ENCODE assay signal across 9 cellular contexts in genomic region chr12:113097716-113098427, GRCh38. TPM values are rescaled to one million over a fixed set of nuclear protein-coding genes. Genes with fewer than 3 reads are reported as not detected.
DNase-seq lines count a peak whose midpoint lies in the region; ATAC-seq and TF ChIP-seq lines count a peak whose summit lies in the region.
"Had no signal": no experiment of that assay in that cellular context is flagged by ENCODE, and none has a peak within 500 bp of the region (broad histone marks: within the 10 kb centered on the region; RNA-seq: fewer than 3 reads in every experiment).

No MANE protein-coding gene starts in this region.

- no peaks in the 10 kb centered on the region for H3K9me3 ChIP-seq in gastroesophageal sphincter
- H3K9me3 ChIP-seq: colonic mucosa had no signal

- intact Hi-C loops in posterior vena cava (cut with DNase I): no loop called here

- H3K4me1 ChIP-seq in GM23338 (ENCODE audit: insufficient read depth): peaks cover 5% of the 10 kb centered on the region
- peaks cover 0 to 17% (median 3%) of the 10 kb centered on the region in 3 donors for H3K4me1 ChIP-seq in gastroesophageal sphincter

- no peak for TF ChIP-seq EP300 in gastroesophageal sphincter (IDR thresholded peaks at IDR 0.05)

- H3K4me1 Mint-ChIP-seq in GM23338: peaks cover 14% of the 10 kb centered on the region

- 20 to 30% methylated on average over 1 to 5 of the region's 14 CpGs for WGBS in gastroesophageal sphincter (ENCODE audit: low coverage in 1 of 2), 2 donors

- H4K20me1 ChIP-seq in GM23338 (replicated peaks; ENCODE audit: insufficient read depth): no peaks in the 10 kb centered on the region

- peaks cover 2% of the 10 kb centered on the region; the same call in 1 of the 3 replicates for H3K9me3 Mint-ChIP-seq in GM23338

- H3K4me2 ChIP-seq in GM23338: peak overlapping the region; percentile 68

- no peak overlapping the region for H3K27ac ChIP-seq in GM23338 (ENCODE audit: low read depth)
- H3K27ac ChIP-seq in gastroesophageal sphincter: no peak overlapping the region
- H3K27ac ChIP-seq: colonic mucosa had no signal

- H3K4me3 Mint-ChIP-seq in GM23338: no peak overlapping the region

- H3K36me3 Mint-ChIP-seq in GM23338 (ENCODE audit: low read depth): peaks cover 3% of the 10 kb centered on the region

- H3K4me3 ChIP-seq in GM23338 (peak overlapping the region; percentile 19; the same call in 1 of the 2 replicates), gastroesophageal sphincter (no peak overlapping the region)
- H3K4me3 ChIP-seq: colonic mucosa had no signal

- peak overlapping the region; percentile 25; the same call in 1 of the 2 replicates for H2AFZ ChIP-seq in GM23338

- H3K27me3 ChIP-seq in GM23338 (ENCODE audit: insufficient read depth): no peaks in the 10 kb centered on the region
- H3K27me3 ChIP-seq in gastroesophageal sphincter: peaks cover 79% of the 10 kb centered on the region
- H3K27me3 ChIP-seq: colonic mucosa had no signal

- no peaks in the 10 kb centered on the region for H3F3A ChIP-seq in GM23338 (replicated peaks; ENCODE audit: low read depth)

- peak; percentile 62 for DNase-seq in GM23338 (ENCODE audit: low spot score)
- peak; percentile 42 for DNase-seq in RPMI8226
- peak; percentile 85 for DNase-seq in posterior vena cava (ENCODE audit: low spot score)
- no peak for DNase-seq in NK-92 (lab: John Stamatoyannopoulos, UW; ENCODE audit: unreplicated experiment)
- DNase-seq in HuH-7.5 (ENCODE audit: low spot score): no peak
- DNase-seq in T-helper 1 cell: no peak

- H3K79me2 ChIP-seq in GM23338 (replicated peaks; ENCODE audit: insufficient read depth): no peaks in the 10 kb centered on the region

- H3K27me3 Mint-ChIP-seq in GM23338 (ENCODE audit: insufficient read depth, low read depth, poor library complexity): peaks cover 22% of the 10 kb centered on the region

- no peaks in the 10 kb centered on the region for H3K9me2 ChIP-seq in GM23338 (ENCODE audit: insufficient read depth)

- no peak for TF ChIP-seq CTCF in GM23338 (conservative IDR thresholded peaks at IDR 0.05; ENCODE audit: low read depth in 2 of 2)
- no peak for TF ChIP-seq CTCF in gastroesophageal sphincter (IDR thresholded peaks at IDR 0.05)

- H3K27ac Mint-ChIP-seq in GM23338: peak overlapping the region; percentile 81; the same call in 1 of the 2 replicates

- peak; percentile 20 for ATAC-seq in GM23338
- peak; percentile 20 for ATAC-seq in gastroesophageal sphincter
- no peak for ATAC-seq in HG03139 (IDR thresholded peaks at IDR 0.05; ENCODE audit: unreplicated experiment)

- no peak for TF ChIP-seq POLR2A in gastroesophageal sphincter (IDR thresholded peaks at IDR 0.05)

- H3K36me3 ChIP-seq in GM23338 (ENCODE audit: insufficient read depth) (no peaks in the 10 kb centered on the region), gastroesophageal sphincter (no peaks in the 10 kb centered on the region)
- H3K36me3 ChIP-seq: colonic mucosa had no signal

TF ChIP-seq in GM23338, 12 proteins besides CTCF, POLR2A, EP300 and RAD21:
- TF ChIP-seq STAT1 (IDR thresholded peaks at IDR 0.05; ENCODE audit: unreplicated experiment) (no peak), POLR2AphosphoS5 (IDR thresholded peaks at IDR 0.05; ENCODE audit: low read depth) (peak; percentile 10; the same call in 1 of the 2 replicates), EZH2phosphoT487 (IDR thresholded peaks at IDR 0.05; ENCODE audit: unreplicated experiment) (no peak)
TF ChIP-seq in GM23338: peak in this region for 1.

RNA-seq across cellular contexts. Expression of gene RASAL1, which starts 37.7 kb away (rescaled TPM):
- total RNA-seq in GM23338 (2014; rRNA removed; shearing (Covaris generic)): 5.4 and 8.2 TPM in 2 replicates
- 2.6 and 2.7 TPM in 2 replicates for polyA plus RNA-seq in GM23338 (2016; fragmentation: Nextera tagmentation; extraction: Ambion mirVana)
- total RNA-seq in gastroesophageal sphincter (1 to 10 TPM in 1 of 4 donors, not detected in 3; 1.7 TPM), posterior vena cava (not detected)

RNA-seq across cellular contexts. Expression of gene DTX1, which starts 41.3 kb away (rescaled TPM):
- 4.7 and 9.0 TPM in 2 replicates for total RNA-seq in GM23338 (2014; rRNA removed; shearing (Covaris generic))
- polyA plus RNA-seq in GM23338 (2016; fragmentation: Nextera tagmentation; extraction: Ambion mirVana): 1.6 and 1.8 TPM in 2 replicates
- total RNA-seq in gastroesophageal sphincter (1 to 10 TPM; 2.3 to 9.5 (median 5.3) TPM), posterior vena cava (1 to 10 TPM; 4.5 to 6.3 TPM)

RNA-seq across cellular contexts. Expression of gene CFAP73, which starts 51.7 kb away (rescaled TPM):
- 0.59 TPM in 1 of 2 replicates, not detected in the other for total RNA-seq in GM23338 (2014; rRNA removed; shearing (Covaris generic))
- 0.50 and 0.54 TPM in 2 replicates for polyA plus RNA-seq in GM23338 (2016; fragmentation: Nextera tagmentation; extraction: Ambion mirVana)
- not detected for total RNA-seq in gastroesophageal sphincter
- not detected for total RNA-seq in posterior vena cava

Comparison
In these comparisons a context has a peak if more than half of its experiments do, and no peak if none do; other contexts are left out.
1. DNase-seq: peak in GM23338 (single experiment), RPMI8226 (single experiment) and posterior vena cava (single experiment); none in NK-92 (single experiment), HuH-7.5 (single experiment) and T-helper 1 cell (0 of 5).